Comparison of ENCODE assay signal across 12 cellular contexts in genomic region chr11:130159139-130159538, GRCh38. TPM values are rescaled to one million over a fixed set of nuclear protein-coding genes. Genes with fewer than 3 reads are reported as not detected.
DNase-seq lines count a peak whose midpoint lies in the region; ATAC-seq, FAIRE-seq and TF ChIP-seq lines count a peak whose summit lies in the region.
"Had no signal": no experiment of that assay in that cellular context is flagged by ENCODE, and none has a peak within 500 bp of the region (broad histone marks: within the 10 kb centered on the region; RNA-seq: fewer than 3 reads in every experiment).

No MANE protein-coding gene starts in this region.

- H3K4me3 ChIP-seq in HCT116 (replicated peaks in 1 of 2; ENCODE audit: low read depth in 1 of 2, low read length in 2 of 2), result peak overlapping the region; percentile 73 to 76
- H3K4me3 ChIP-seq in parathyroid adenoma (ENCODE audit: low read depth, low read length), result no peak overlapping the region
- H3K4me3 ChIP-seq: uterus had no signal

- peaks cover 5% of the 10 kb centered on the region for H3K9me3 Mint-ChIP-seq in glutamatergic neuron (ENCODE audit: unreplicated experiment)
- H3K9me3 Mint-ChIP-seq: activated CD4-positive, alpha-beta memory T cell treated with anti-CD3 and anti-CD28 coated beads, Interleukin-2, amount 10 ng/mL, durations not matched to agents 7 days and 5 days had no signal

- no peak for TF ChIP-seq POLR2A in HCT116 (IDR thresholded peaks at IDR 0.05; ENCODE audit: borderline replicate concordance, extremely low read depth, insufficient read depth, insufficient read length)

- no peak for FAIRE-seq in D721Med (lab: Jason Lieb, UNC)

- POLR2A ChIA-PET in HCT116 (lab: Charles Lee), result no interaction called here

- no peaks in the 10 kb centered on the region for H3K9me2 ChIP-seq in HCT116 (ENCODE audit: insufficient read depth)

- peaks cover 12% of the 10 kb centered on the region for H3K27me3 Mint-ChIP-seq in glutamatergic neuron (ENCODE audit: unreplicated experiment)

- peaks cover 11% of the 10 kb centered on the region for H3K36me3 Mint-ChIP-seq in glutamatergic neuron (ENCODE audit: unreplicated experiment)

- no peak for DNase-seq in HCT116 (ENCODE audit: low read depth, low spot score)
- no peak for DNase-seq in glutamatergic neuron
- no peak for DNase-seq in D721Med (ENCODE audit: insufficient read length, low spot score)
- no peak for DNase-seq in SIG-M5 (lab: John Stamatoyannopoulos, UW)
- no peak for DNase-seq in HUDEP-2 (lab: John Stamatoyannopoulos, UW; ENCODE audit: unreplicated experiment in 76 of 76)
- DNase-seq: activated CD4-positive, alpha-beta memory T cell treated with anti-CD3 and anti-CD28 coated beads, Interleukin-2, amount 10 ng/mL, durations not matched to agents 7 days and 5 days; SW 1271; uterus had no signal

- ATAC-seq in HCT116 (no peak), HG02642 (IDR thresholded peaks at IDR 0.05; ENCODE audit: poor library complexity, unreplicated experiment) (no peak)

- H3K4me3 Mint-ChIP-seq in glutamatergic neuron (ENCODE audit: unreplicated experiment), result peak overlapping the region; percentile 75
- H3K4me3 Mint-ChIP-seq: activated CD4-positive, alpha-beta memory T cell treated with anti-CD3 and anti-CD28 coated beads, Interleukin-2, amount 10 ng/mL, durations not matched to agents 7 days and 5 days had no signal

- RAD21 ChIA-PET in HCT116 (lab: Charles Lee; ENCODE audit: low non-redundant PET in 1 of 2, low total read pairs in 2 of 2, uncharacterized antibody in 2 of 2, unreplicated experiment in 2 of 2), result no interaction called here

- TF ChIP-seq CTCF in HCT116 (IDR thresholded peaks at IDR 0.05 in 2 of 3, conservative IDR thresholded peaks at IDR 0.05 in 1 of 3; ENCODE audit: borderline replicate concordance in 1 of 3, insufficient read depth in 1 of 3, low read depth in 2 of 3, low read length in 2 of 3) (no peak), VCaP (conservative IDR thresholded peaks at IDR 0.05) (no peak), glutamatergic neuron (IDR thresholded peaks at IDR 0.05; ENCODE audit: partially characterized antibody, unreplicated experiment) (no peak), parathyroid adenoma (IDR thresholded peaks at IDR 0.05) (no peak), D721Med (IDR thresholded peaks at IDR 0.05; ENCODE audit: insufficient read depth, missing control alignments) (no peak)

- H3K4me1 Mint-ChIP-seq in glutamatergic neuron (ENCODE audit: low read depth, unreplicated experiment), result peaks cover 9% of the 10 kb centered on the region

- intact Hi-C loops in HCT116 (cut with micrococcal nuclease), result no loop called here

- H3K27me3 ChIP-seq in HCT116 (ENCODE audit: insufficient read depth, low read length) (no peaks in the 10 kb centered on the region), parathyroid adenoma (ENCODE audit: control insufficient read depth, insufficient read depth, low read length) (no peaks in the 10 kb centered on the region)

- BruUV-seq in HCT116 (replicated peaks; lab: Mats Ljungman, UMichigan), result no TSS peak

- H3K9me3 ChIP-seq in HCT116 (ENCODE audit: control insufficient read depth in 1 of 2, insufficient read depth in 1 of 2, low read depth in 1 of 2, low read length in 2 of 2) (no peaks in the 10 kb centered on the region), parathyroid adenoma (ENCODE audit: control insufficient read depth, low read length) (no peaks in the 10 kb centered on the region)
- H3K9me3 ChIP-seq: right atrium auricular region, uterus had no signal

- no peak overlapping the region for H3K27ac ChIP-seq in HCT116 (ENCODE audit: low read depth, low read length)
- peak overlapping the region; percentile 98 for H3K27ac ChIP-seq in VCaP
- H3K27ac ChIP-seq in parathyroid adenoma, result peak overlapping the region; percentile 24
- H3K27ac ChIP-seq: right atrium auricular region, uterus had no signal

- H2AFZ ChIP-seq in HCT116 (ENCODE audit: low read depth, low read length, poor library complexity, severe bottlenecking) (no peak overlapping the region), parathyroid adenoma (peak overlapping the region; percentile 74)

- 0 out of 4 replicates have a peak, but pooled peaks cover 0 to 3% of the 10 kb centered on the region in 2 experiments for H3K36me3 ChIP-seq in HCT116 (ENCODE audit: control insufficient read depth in 1 of 2, insufficient read depth in 2 of 2, low read length in 2 of 2)
- H3K36me3 ChIP-seq in parathyroid adenoma (ENCODE audit: control insufficient read depth, insufficient read depth, low read length), result no peaks in the 10 kb centered on the region
- H3K36me3 ChIP-seq: right atrium auricular region, uterus had no signal

- H3K79me2 ChIP-seq in HCT116 (ENCODE audit: insufficient read depth, low read length) (peaks cover 42% of the 10 kb centered on the region), parathyroid adenoma (peaks cover 11% of the 10 kb centered on the region)

- H3K4me1 ChIP-seq in HCT116 (ENCODE audit: control insufficient read depth in 1 of 2, insufficient read depth in 2 of 2, low read length in 2 of 2), result peaks cover 41 to 75% of the 10 kb centered on the region in 2 experiments
- peaks cover 9% of the 10 kb centered on the region for H3K4me1 ChIP-seq in parathyroid adenoma

- TF ChIP-seq RAD21 in HCT116 (IDR thresholded peaks at IDR 0.05; ENCODE audit: low read depth), result no peak

- H3K9ac ChIP-seq in HCT116 (ENCODE audit: low read length) (peak overlapping the region; percentile 81), parathyroid adenoma (no peak overlapping the region)

- H3K4me2 ChIP-seq in HCT116 (ENCODE audit: low read length) (peak overlapping the region; percentile 97), parathyroid adenoma (ENCODE audit: low read length) (no peak overlapping the region)

- no peaks in the 10 kb centered on the region for H4K20me1 ChIP-seq in HCT116 (ENCODE audit: insufficient read depth)

- CTCF ChIA-PET in HCT116 (lab: Charles Lee), result no interaction called here

- no peak overlapping the region for H3K27ac Mint-ChIP-seq in glutamatergic neuron (ENCODE audit: unreplicated experiment)
- H3K27ac Mint-ChIP-seq: activated CD4-positive, alpha-beta memory T cell treated with anti-CD3 and anti-CD28 coated beads, Interleukin-2, amount 10 ng/mL, durations not matched to agents 7 days and 5 days had no signal

TF ChIP-seq in HCT116, 20 proteins besides CTCF, POLR2A, EP300 and RAD21:
- TF ChIP-seq SP1 (IDR thresholded peaks at IDR 0.05; ENCODE audit: low read depth), result no peak
- TF ChIP-seq EGR1 (IDR thresholded peaks at IDR 0.05; ENCODE audit: low read depth), result no peak
- TF ChIP-seq EZH2phosphoT487 (IDR thresholded peaks at IDR 0.05; ENCODE audit: borderline replicate concordance), result no peak
- TF ChIP-seq ZBTB33 (IDR thresholded peaks at IDR 0.05; ENCODE audit: extremely low read depth, insufficient replicate concordance, low read length), result no peak
- no peak for TF ChIP-seq CEBPB (IDR thresholded peaks at IDR 0.05; ENCODE audit: low read depth)
- TF ChIP-seq CBX3 (IDR thresholded peaks at IDR 0.05; ENCODE audit: low read depth), result no peak
- TF ChIP-seq ELF1 (IDR thresholded peaks at IDR 0.05; ENCODE audit: borderline replicate concordance, low read depth), result no peak
- TF ChIP-seq EZH2 (IDR thresholded peaks at IDR 0.05), result no peak
- no peak for TF ChIP-seq ZNF274 (IDR thresholded peaks at IDR 0.05; ENCODE audit: low read depth, low read length)
- TF ChIP-seq MAX (IDR thresholded peaks at IDR 0.05), result no peak
- no peak for TF ChIP-seq SRF (IDR thresholded peaks at IDR 0.05; ENCODE audit: low read depth)
- no peak for TF ChIP-seq FOSL1 (IDR thresholded peaks at IDR 0.05; ENCODE audit: low read depth)
- TF ChIP-seq ATF3 (IDR thresholded peaks at IDR 0.05), result no peak
- no peak for TF ChIP-seq YY1 (IDR thresholded peaks at IDR 0.05; ENCODE audit: extremely low read depth, insufficient replicate concordance, low read depth, low read length)
- TF ChIP-seq ZFX (IDR thresholded peaks at IDR 0.05), result no peak
TF ChIP-seq in HCT116: peak in this region for 0.

RNA-seq across cellular contexts. Expression of gene ST14, which starts 0.4 kb away (rescaled TPM):
- 107 TPM for total RNA-seq in HCT116 (2021; ENCODE audit: unreplicated experiment)
- 133 and 134 TPM in 2 replicates for polyA plus RNA-seq in HCT116 (2012)
- 0.12 TPM for total RNA-seq in glutamatergic neuron (ENCODE audit: unreplicated experiment)
- total RNA-seq: activated CD4-positive, alpha-beta memory T cell treated with anti-CD3 and anti-CD28 coated beads, Interleukin-2, amount 10 ng/mL, durations not matched to agents 7 days and 5 days had no signal

Comparison
In these comparisons a context has a peak if more than half of its experiments do, and no peak if none do; other contexts are left out.
1. RNA of gene ST14, which starts 0.4 kb away (total RNA-seq): 107 TPM in HCT116 (single experiment); 0.12 TPM in glutamatergic neuron (single experiment); every median in the first group is over 10 times any median in the second.